ENCODE assay signal across 17 cellular contexts in genomic region chr14:55889124-55889523, GRCh38.
DNase-seq lines count a peak whose midpoint lies in the region; ATAC-seq and TF ChIP-seq lines count a peak whose summit lies in the region.
"Had no signal": no experiment of that assay in that cellular context is flagged by ENCODE, and none has a peak within 500 bp of the region (broad histone marks: within the 10 kb centered on the region; RNA-seq: fewer than 3 reads in every experiment).

No MANE protein-coding gene starts in this region.

- ATAC-seq in foreskin keratinocyte (peak; percentile 8), HG03039 (IDR thresholded peaks at IDR 0.05; ENCODE audit: unreplicated experiment) (no peak), HG03280 (IDR thresholded peaks at IDR 0.05; ENCODE audit: unreplicated experiment) (no peak)
- no peak for ATAC-seq in activated T-cell treated with anti-CD3 and anti-CD28 coated beads, Interleukin-2, amount 50 U/mL, for 4 hours
- ATAC-seq: activated CD8-positive, alpha-beta T cell treated with anti-CD3 and anti-CD28 coated beads for 36 hours; activated T-helper 17 cell treated with anti-CD3 and anti-CD28 coated beads, Interleukin-2, amount 50 U/mL, for 72 hours; left cardiac atrium had no signal

- peaks cover 4% of the 10 kb centered on the region for H3K27me3 Mint-ChIP-seq in activated T-cell treated with anti-CD3 and anti-CD28 coated beads, Interleukin-2, amount 50 U/mL, for 4 hours (ENCODE audit: low read depth)

- peaks cover 16% of the 10 kb centered on the region for H3K27me3 ChIP-seq in foreskin keratinocyte
- H3K27me3 ChIP-seq: testis had no signal

- H3K36me3 Mint-ChIP-seq in activated T-cell treated with anti-CD3 and anti-CD28 coated beads, Interleukin-2, amount 50 U/mL, for 4 hours (ENCODE audit: insufficient read depth) = no peaks in the 10 kb centered on the region

- in situ Hi-C loops in Caki2 (cut with HindIII; ENCODE audit: low pct_unique_long_range_greater_than_20kb, low sequenced_read_pairs) = no loop called here

- H3K27ac ChIP-seq in foreskin keratinocyte = no peak overlapping the region
- H3K27ac ChIP-seq: parathyroid adenoma, testis had no signal

- H3K4me3 Mint-ChIP-seq in activated T-cell treated with anti-CD3 and anti-CD28 coated beads, Interleukin-2, amount 50 U/mL, for 4 hours = no peak overlapping the region
- H3K4me3 Mint-ChIP-seq: activated CD8-positive, alpha-beta T cell treated with anti-CD3 and anti-CD28 coated beads for 36 hours; activated T-helper 17 cell treated with anti-CD3 and anti-CD28 coated beads, Interleukin-2, amount 50 U/mL, for 72 hours had no signal

- peak; percentile 4 for DNase-seq in Caki2 (ENCODE audit: low read depth)
- peak; percentile 41 for DNase-seq in NCI-H1092 (lab: John Stamatoyannopoulos, UW)
- peak; percentile 98 for DNase-seq in NCI-H69 (lab: John Stamatoyannopoulos, UW)
- DNase-seq in foreskin keratinocyte = peak; percentile 50 to 70
- DNase-seq in activated T-cell treated with anti-CD3 and anti-CD28 coated beads, Interleukin-2, amount 50 U/mL, for 4 hours = no peak
- no peak for DNase-seq in GM03348 (ENCODE audit: low spot score)
- DNase-seq: activated CD8-positive, alpha-beta T cell treated with anti-CD3 and anti-CD28 coated beads for 36 hours; left cardiac atrium; MM.1S; SK-N-SH; stimulated activated CD4-positive, alpha-beta T cell treated with anti-CD3 and anti-CD28 coated beads, Interleukin-1b, Interleukin-23, amount 100 ng/mL, for 48 hours; testis had no signal

- H3K4me1 Mint-ChIP-seq in activated T-cell treated with anti-CD3 and anti-CD28 coated beads, Interleukin-2, amount 50 U/mL, for 4 hours (ENCODE audit: low read depth) = no peaks in the 10 kb centered on the region
- H3K4me1 Mint-ChIP-seq: activated T-helper 17 cell treated with anti-CD3 and anti-CD28 coated beads, Interleukin-2, amount 50 U/mL, for 72 hours had no signal

- H3K4me1 ChIP-seq in foreskin keratinocyte = peaks cover 5% of the 10 kb centered on the region
- H3K4me1 ChIP-seq: HAP-1, parathyroid adenoma, testis had no signal

- H3K9me3 Mint-ChIP-seq in activated T-cell treated with anti-CD3 and anti-CD28 coated beads, Interleukin-2, amount 50 U/mL, for 4 hours = no peaks in the 10 kb centered on the region
- H3K9me3 Mint-ChIP-seq: activated CD8-positive, alpha-beta T cell treated with anti-CD3 and anti-CD28 coated beads for 36 hours; activated T-helper 17 cell treated with anti-CD3 and anti-CD28 coated beads, Interleukin-2, amount 50 U/mL, for 72 hours had no signal

- TF ChIP-seq CTCF in foreskin keratinocyte (conservative IDR thresholded peaks at IDR 0.05) = no peak

Comparison
In these comparisons a context has a peak if more than half of its experiments do, and no peak if none do; other contexts are left out.
1. DNase-seq: peak in Caki2 (single experiment), NCI-H1092 (single experiment), NCI-H69 (single experiment) and foreskin keratinocyte (2 of 2); none in activated T-cell treated with anti-CD3 and anti-CD28 coated beads, Interleukin-2, amount 50 U/mL, for 4 hours (single experiment) and GM03348 (single experiment).